8 cellular contexts compared by ENCODE assay signal in the genomic region with DNA sequence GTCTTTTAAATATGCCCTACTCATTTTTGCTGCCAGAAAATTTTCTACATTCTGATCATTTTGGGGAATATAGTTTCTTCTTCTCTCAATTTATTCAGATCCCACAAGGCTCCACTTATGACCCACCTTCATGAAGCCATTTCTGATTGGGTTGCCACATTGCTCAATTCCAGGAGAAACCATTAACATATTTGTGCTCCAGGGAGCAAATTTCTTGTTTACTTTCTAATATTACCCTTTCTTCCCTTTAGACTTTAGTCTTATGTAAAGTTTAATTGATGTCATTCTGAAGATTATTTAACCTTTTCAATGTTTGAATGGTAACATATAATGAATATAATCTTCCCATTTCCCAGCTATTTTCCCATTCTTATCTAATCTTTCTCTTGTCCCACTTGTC.
"Had no signal": no experiment of that assay in that cellular context is flagged by ENCODE, and none has a peak within 500 bp of the region (broad histone marks: within the 10 kb centered on the region; RNA-seq: fewer than 3 reads in every experiment).

No MANE protein-coding gene starts in this region.

- ATAC-seq: GM12878 had no signal

- H3K4me3 ChIP-seq: GM12878 had no signal

- DNase-seq: GDM1, GF-D8 had no signal

- FAIRE-seq: G401.6, GM12878, GM12891, GM12892, GM18507, GM19239 had no signal
